In genomic region chr1:164660415-164661174, GRCh38 we compare ENCODE assay signal across 9 cellular contexts.
DNase-seq lines count a peak whose midpoint lies in the region; ATAC-seq and TF ChIP-seq lines count a peak whose summit lies in the region.
"Had no signal": no experiment of that assay in that cellular context is flagged by ENCODE, and none has a peak within 500 bp of the region (broad histone marks: within the 10 kb centered on the region; RNA-seq: fewer than 3 reads in every experiment).

No MANE protein-coding gene starts in this region.

- H3K23me2 ChIP-seq in H9 (ENCODE audit: insufficient read length, low read depth, low read length, poor library complexity, severe bottlenecking), result no peaks in the 10 kb centered on the region

- H2BK15ac ChIP-seq in H9 (ENCODE audit: low read depth, low read length), result no peak overlapping the region

- no peak overlapping the region for H3K18ac ChIP-seq in H9 (ENCODE audit: insufficient read length, low read depth, low read length)

- H4K5ac ChIP-seq in H9 (ENCODE audit: insufficient read length, low read depth, low read length), result no peak overlapping the region

- H3K23ac ChIP-seq in H9 (ENCODE audit: insufficient read length, low read depth, low read length), result no peak overlapping the region

- H3T11ph ChIP-seq in H9 (ENCODE audit: low read length), result no peak overlapping the region

- no peak overlapping the region for H4K8ac ChIP-seq in H9 (replicated peaks; ENCODE audit: insufficient read length, low read depth, low read length)

- WGBS in H9 (ENCODE audit: extremely low coverage, insufficient read length, low lambda C conversion rate), result no CpG with 5 or more reads among the region's 2 CpGs

- peaks cover 41 to 55% of the 10 kb centered on the region in 2 experiments for H3K4me1 Mint-ChIP-seq in H9

- H3K4me3 ChIP-seq in fibroblast of villous mesenchyme (ENCODE audit: low read depth, low read length) (no peak overlapping the region), uterus (no peak overlapping the region)
- H3K4me3 ChIP-seq: SK-N-MC had no signal

- H3K27ac ChIP-seq in H9 (ENCODE audit: insufficient read length, low read depth, low read length) (no peak overlapping the region), uterus (peak overlapping the region; percentile 8 to 68)

- H3K27me3 Mint-ChIP-seq in H9 (ENCODE audit: low read depth), result no peaks in the 10 kb centered on the region

- H4K20me1 ChIP-seq in H9 (ENCODE audit: control insufficient read depth, insufficient read depth, insufficient read length), result no peaks in the 10 kb centered on the region

- H3K27me3 ChIP-seq in H9 (ENCODE audit: insufficient read depth, low read length) (no peaks in the 10 kb centered on the region), uterus (no peaks in the 10 kb centered on the region)

- H3K4me1 ChIP-seq in H9 (ENCODE audit: insufficient read depth, low read length), result peaks cover 8% of the 10 kb centered on the region
- peaks cover 7 to 11% of the 10 kb centered on the region in 2 donors for H3K4me1 ChIP-seq in uterus

- H2BK12ac ChIP-seq in H9 (ENCODE audit: insufficient read length, low read depth, low read length), result no peak overlapping the region

- H2BK20ac ChIP-seq in H9 (ENCODE audit: low read depth, low read length, poor library complexity, severe bottlenecking), result no peak overlapping the region

- DNase-seq in H9 (no peak), NCI-H2196 (lab: John Stamatoyannopoulos, UW; ENCODE audit: unreplicated experiment) (peak; percentile 83), fibroblast of villous mesenchyme (ENCODE audit: low read depth) (peak; percentile 49), uterus (no peak), occipital lobe (lab: John Stamatoyannopoulos, UW) (no peak), NCI-H345 treated with DMSO at 0.1 percent for 48 hours (lab: John Stamatoyannopoulos, UW; ENCODE audit: unreplicated experiment) (no peak), nucleus accumbens (lab: John Stamatoyannopoulos, UW) (no peak)

- H3K4me2 ChIP-seq in H9 (ENCODE audit: insufficient read depth, insufficient read length, low read length), result no peak overlapping the region

- TF ChIP-seq CTCF in H9 (conservative IDR thresholded peaks at IDR 0.05) (no peak), fibroblast of villous mesenchyme (IDR thresholded peaks at IDR 0.05; ENCODE audit: insufficient read depth, low read depth, low read length) (peak; percentile 2), uterus (IDR thresholded peaks at IDR 0.05) (no peak)

- no peak overlapping the region for H2AK5ac ChIP-seq in H9 (ENCODE audit: insufficient read length, low read length)

- H2AFZ ChIP-seq in H9 (ENCODE audit: low read length), result no peak overlapping the region

- no peak overlapping the region for H3K14ac ChIP-seq in H9 (ENCODE audit: insufficient read depth, low read length)

- no peaks in the 10 kb centered on the region for H3K36me3 ChIP-seq in uterus

- no peak overlapping the region for H3K4ac ChIP-seq in H9 (ENCODE audit: low read depth, low read length)

- intact Hi-C loops in uterus (cut with DNase I; ENCODE audit: low total_unique reads), result no loop called here

- H2BK5ac ChIP-seq in H9 (ENCODE audit: insufficient read length, low read length), result no peak overlapping the region

- peaks cover 2% of the 10 kb centered on the region; the same call in 1 of the 2 replicates for H3K79me2 ChIP-seq in H9 (ENCODE audit: insufficient read depth, low read length)

- H3K4me3 Mint-ChIP-seq in H9, result no peak overlapping the region

- no peak overlapping the region for H3K56ac ChIP-seq in H9 (ENCODE audit: insufficient read length, low read depth, low read length)

- no peaks in the 10 kb centered on the region for H3K79me1 ChIP-seq in H9 (ENCODE audit: insufficient read depth, low read depth, low read length, poor library complexity, severe bottlenecking)

- H3K36me3 Mint-ChIP-seq in H9 (ENCODE audit: insufficient read depth in 1 of 3, low read depth in 3 of 3), result peaks cover 0 to 8% (median 4%) of the 10 kb centered on the region in 3 experiments; a peak in 4 of 7 replicates

- peak overlapping the region in 2 of 3 experiments; percentile 76 to 88; a peak in 3 of 7 replicates for H3K27ac Mint-ChIP-seq in H9

- no peaks in the 10 kb centered on the region for H3K9me3 ChIP-seq in H9 (ENCODE audit: control insufficient read depth, low read depth, low read length)
- no peaks in the 10 kb centered on the region for H3K9me3 ChIP-seq in uterus

- ATAC-seq in GM18505 (IDR thresholded peaks at IDR 0.05; ENCODE audit: unreplicated experiment), result peak; percentile 85

- H4K91ac ChIP-seq in H9 (ENCODE audit: insufficient read length, low read depth, low read length), result no peak overlapping the region

- H3K9ac ChIP-seq in H9 (ENCODE audit: extremely low read depth, insufficient read length, low read length), result no peak overlapping the region

- TF ChIP-seq POLR2A in GM18505 (IDR thresholded peaks at IDR 0.05; ENCODE audit: borderline replicate concordance, extremely low read depth, insufficient read depth, insufficient read length), result no peak
- TF ChIP-seq POLR2A in uterus (IDR thresholded peaks at IDR 0.05), result no peak

- H2BK120ac ChIP-seq in H9 (ENCODE audit: low read depth, low read length, poor library complexity, severe bottlenecking), result no peak overlapping the region

- H3K9me3 Mint-ChIP-seq in H9, result no peaks in the 10 kb centered on the region

Comparison
In these comparisons a context has a peak if more than half of its experiments do, and no peak if none do; other contexts are left out.
1. DNase-seq: peak in NCI-H2196 (single experiment) and fibroblast of villous mesenchyme (single experiment); none in H9 (single experiment), uterus (0 of 2), occipital lobe (single experiment), NCI-H345 treated with DMSO at 0.1 percent for 48 hours (single experiment) and nucleus accumbens (0 of 56).